ENCODE assay signal across 8 cellular contexts in genomic region chr7:23184709-23185354, GRCh38.
DNase-seq lines count a peak whose midpoint lies in the region; ATAC-seq and TF ChIP-seq lines count a peak whose summit lies in the region.

No MANE protein-coding gene starts in this region.

- in situ Hi-C loops in T47D (cut with HindIII; ENCODE audit: low pct_unique_long_range_greater_than_20kb, low sequenced_read_pairs) = no loop called here

- CTCF ChIA-PET in GM10248 (lab: Yijun Ruan, JAX) = interaction anchor here (0.7 to 1.5 kb wide), 13 partner anchors 8 to 362 kb away, joined by 3 to 6 read pairs (median 3); no protein-coding TSS in a partner anchor

- no peak for ATAC-seq in HG03159 (IDR thresholded peaks at IDR 0.05; ENCODE audit: unreplicated experiment)

- POLR2A ChIA-PET in GM10248 (lab: Yijun Ruan, JAX) = no interaction called here

- DNase-seq in AG08396 (ENCODE audit: low spot score) (peak; percentile 47), GM10248 (ENCODE audit: extremely low spot score) (no peak), NCI-H2227 treated with DMSO at 0.1 percent for 48 hours (lab: John Stamatoyannopoulos, UW) (peak; percentile 27), T47D (ENCODE audit: low read depth in 1 of 2, low spot score in 1 of 2) (peak; percentile 32 to 77), midbrain (lab: John Stamatoyannopoulos, UW) (peak; percentile 83), iPS-NIHi7 (ENCODE audit: extremely low spot score) (no peak)
- no peak for DNase-seq in activated CD4-positive, alpha-beta T cell treated with anti-CD3 and anti-CD28 coated beads for 1 hour

- peak; percentile 55 for TF ChIP-seq CTCF in GM10248 (IDR thresholded peaks at IDR 0.05; ENCODE audit: control extremely low read depth, extremely low read depth, low read depth, missing control alignments)

Comparison
In these comparisons a context has a peak if more than half of its experiments do, and no peak if none do; other contexts are left out.
1. DNase-seq: peak in AG08396 (single experiment), NCI-H2227 treated with DMSO at 0.1 percent for 48 hours (single experiment), T47D (2 of 2) and midbrain (single experiment); none in GM10248 (single experiment), iPS-NIHi7 (single experiment) and activated CD4-positive, alpha-beta T cell treated with anti-CD3 and anti-CD28 coated beads for 1 hour (single experiment).